Comparison of ENCODE assay signal across 8 cellular contexts in the genomic region with DNA sequence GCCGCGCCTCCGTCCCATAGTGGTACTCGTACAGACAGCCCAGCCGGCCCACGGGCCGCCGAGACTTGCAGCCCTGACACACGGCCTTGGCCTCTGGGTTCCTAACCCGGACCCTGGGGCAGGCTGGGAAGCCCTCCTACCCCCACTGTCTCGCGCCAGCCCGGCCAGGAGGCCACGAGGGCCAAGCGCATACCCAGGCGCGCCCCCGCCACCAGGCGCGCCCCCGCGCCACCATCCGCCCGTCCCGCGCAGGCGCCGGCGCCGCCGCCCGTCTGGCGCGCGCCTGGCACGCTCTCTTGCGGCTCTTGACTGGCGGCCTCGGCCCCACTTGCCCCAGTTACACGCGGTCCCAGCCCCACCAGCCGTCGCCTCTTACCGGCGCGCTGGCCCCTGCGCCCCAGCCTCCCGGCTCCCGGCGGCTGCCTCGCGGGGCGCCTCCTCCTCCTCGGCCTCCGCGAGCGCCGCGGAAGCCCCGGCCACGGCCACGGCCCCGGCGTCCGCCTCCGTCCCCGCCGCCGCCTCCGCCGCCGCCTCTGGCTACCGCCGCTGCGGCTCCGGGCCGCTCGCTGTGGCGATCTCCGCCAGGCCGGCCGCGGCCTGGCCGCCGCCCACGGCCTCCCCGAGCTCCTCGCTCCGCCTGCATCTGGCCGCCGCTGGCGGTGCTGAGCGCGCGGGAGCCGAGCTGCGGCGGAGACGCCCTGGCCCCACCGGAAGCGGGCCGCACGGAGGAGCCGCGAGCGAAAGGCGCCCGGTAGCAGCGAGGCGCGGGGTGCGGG. TPM values are rescaled to one million over a fixed set of nuclear protein-coding genes. Genes with fewer than 3 reads are reported as not detected.
DNase-seq lines count a peak whose midpoint lies in the region; ATAC-seq lines count a peak whose summit lies in the region.

No MANE protein-coding gene starts in this region.

- H3K18ac ChIP-seq in neuronal stem cell (ENCODE audit: low read length) = peak overlapping the region; percentile 98

- peak overlapping the region; percentile 97 for H3K23ac ChIP-seq in neuronal stem cell (ENCODE audit: low read depth, low read length, poor library complexity)

- H2BK5ac ChIP-seq in neuronal stem cell (ENCODE audit: low read length) = peak overlapping the region; percentile 66

- H3K4ac ChIP-seq in neuronal stem cell (ENCODE audit: low read length) = no peak overlapping the region

- peaks cover 2% of the 10 kb centered on the region for H3K79me1 ChIP-seq in neuronal stem cell (ENCODE audit: low read depth, low read length)

- peak; percentile 78 for DNase-seq in EL
- DNase-seq in KG1 (lab: John Stamatoyannopoulos, UW) = peak; percentile 55
- peak; percentile 46 to 54 for DNase-seq in SHP77 (lab: John Stamatoyannopoulos, UW)
- peak; percentile 61 for DNase-seq in activated gamma-delta T cell treated with anti-CD3 and anti-CD28 coated beads, Interleukin-2, amount 50 U/mL, for 16 hours (ENCODE audit: low read depth)
- peak; percentile 54 for DNase-seq in foreskin melanocyte
- peak; percentile 64 for DNase-seq in neuronal stem cell (ENCODE audit: low spot score)
- DNase-seq in substantia nigra (lab: John Stamatoyannopoulos, UW) = peak in 48 of 49 donors; percentile 37 to 91 (median 76)

- no peak overlapping the region for H2BK15ac ChIP-seq in neuronal stem cell (ENCODE audit: low read length)

- peak; percentile 68 for ATAC-seq in GM21737 (IDR thresholded peaks at IDR 0.05; ENCODE audit: unreplicated experiment)

- peak overlapping the region; percentile 30 for H4K91ac ChIP-seq in neuronal stem cell (ENCODE audit: low read depth, low read length, poor library complexity)

- no CpG with 5 or more reads among the region's 112 CpGs for WGBS in neuronal stem cell (ENCODE audit: extremely low coverage in 2 of 2, insufficient read length in 2 of 2, insufficient replicate concordance in 1 of 2), 2 donors

- H3K9ac ChIP-seq in neuronal stem cell (ENCODE audit: low read depth, low read length, poor library complexity) = peak overlapping the region; percentile 94

- H2AK5ac ChIP-seq in neuronal stem cell (ENCODE audit: low read depth, low read length) = no peak overlapping the region

- no peaks in the 10 kb centered on the region for H3K27me3 ChIP-seq in neuronal stem cell (ENCODE audit: control insufficient read depth in 3 of 3, insufficient read depth in 3 of 3, low read depth in 1 of 3, low read length in 3 of 3)

- H3K4me1 ChIP-seq in neuronal stem cell (ENCODE audit: control insufficient read depth in 2 of 2, insufficient read depth in 1 of 2, low read depth in 1 of 2, low read length in 2 of 2) = peaks cover 0 to 4% of the 10 kb centered on the region in 2 donors

- H3K14ac ChIP-seq in neuronal stem cell (ENCODE audit: low read length) = no peak overlapping the region

- peak overlapping the region; percentile 95 to 98 for H3K4me3 ChIP-seq in neuronal stem cell (ENCODE audit: low read length in 2 of 2)

- H3K9me3 ChIP-seq in neuronal stem cell (replicated peaks in 1 of 2; ENCODE audit: control insufficient read depth in 2 of 2, insufficient read depth in 1 of 2, low read depth in 1 of 2, low read length in 2 of 2) = no peaks in the 10 kb centered on the region

- peak overlapping the region; percentile 66 for H3K4me2 ChIP-seq in neuronal stem cell (ENCODE audit: insufficient read depth, low read length, poor library complexity, severe bottlenecking)

- no peak overlapping the region for H2BK12ac ChIP-seq in neuronal stem cell (ENCODE audit: low read length)

- peak overlapping the region; percentile 99 for H2AFZ ChIP-seq in neuronal stem cell (ENCODE audit: low read length)

- H2BK120ac ChIP-seq in neuronal stem cell (ENCODE audit: low read depth, low read length) = peak overlapping the region; percentile 100

- no peaks in the 10 kb centered on the region for H3K36me3 ChIP-seq in neuronal stem cell (replicated peaks in 1 of 2; ENCODE audit: control insufficient read depth in 2 of 2, insufficient read depth in 2 of 2, low read length in 2 of 2)

- H4K8ac ChIP-seq in neuronal stem cell (ENCODE audit: low read depth, low read length) = no peak overlapping the region

- peak overlapping the region; percentile 96 for H3K27ac ChIP-seq in neuronal stem cell (replicated peaks; ENCODE audit: low read length)
- peak overlapping the region; percentile 83 for H3K27ac ChIP-seq in substantia nigra (ENCODE audit: low read depth, low read length, poor library complexity, severe bottlenecking)

RNA-seq across cellular contexts. Expression of a gene that starts 0.4 kb away (rescaled TPM):
- 7.1 TPM for polyA plus RNA-seq in neuronal stem cell (2013, experiment 1 of 2)
- 6.9 TPM for polyA plus RNA-seq in neuronal stem cell (2013, experiment 2 of 2)

Comparison
In these comparisons a context has a peak if more than half of its experiments do, and no peak if none do; other contexts are left out.
1. Peak in every context shown above with its lines: DNase-seq, ATAC-seq, H3K4me3 ChIP-seq and H3K27ac ChIP-seq.